8 cellular contexts compared by ENCODE assay signal in the genomic region with DNA sequence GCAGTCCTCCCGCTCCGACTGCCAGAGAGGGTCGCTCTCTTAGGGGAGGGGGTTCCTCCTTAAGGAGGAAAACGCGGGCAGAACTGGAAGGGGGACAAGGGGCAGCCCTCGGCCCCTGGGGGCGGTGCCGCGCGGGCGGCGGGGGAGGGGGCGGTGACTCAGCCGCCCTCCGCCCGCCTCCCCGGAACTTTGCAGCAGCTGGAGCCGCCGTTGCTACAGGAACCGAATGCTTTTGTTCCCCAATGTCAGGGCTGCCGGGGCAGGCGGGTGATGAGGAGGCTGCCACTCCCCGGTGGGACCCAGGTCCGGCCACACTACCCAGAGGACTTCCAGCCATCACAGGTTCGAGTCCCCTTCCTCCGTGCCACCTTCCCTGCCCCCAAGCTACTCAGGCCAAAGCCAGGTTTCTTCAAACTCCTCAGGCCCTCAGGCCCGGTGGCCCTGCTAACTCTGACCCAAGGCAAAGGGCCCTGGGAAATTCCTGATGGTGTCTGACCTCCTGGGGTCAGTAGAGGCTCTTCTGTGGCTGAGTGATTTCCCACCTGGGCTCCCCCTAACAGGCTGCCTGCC. TPM values are rescaled to one million over a fixed set of nuclear protein-coding genes. Genes with fewer than 3 reads are reported as not detected.
DNase-seq lines count a peak whose midpoint lies in the region; ATAC-seq and TF ChIP-seq lines count a peak whose summit lies in the region.

No MANE protein-coding gene starts in this region.

- no peak overlapping the region for H3K4me2 ChIP-seq in parathyroid adenoma (ENCODE audit: low read length)

- H3K36me3 ChIP-seq in SK-N-MC (ENCODE audit: insufficient read depth, low read length) = peaks cover 2% of the 10 kb centered on the region; the same call in 1 of the 2 replicates
- H3K36me3 ChIP-seq in parathyroid adenoma (ENCODE audit: control insufficient read depth, insufficient read depth, low read length) = no peaks in the 10 kb centered on the region
- H3K36me3 ChIP-seq in aorta (ENCODE audit: control insufficient read depth in 1 of 2, insufficient read depth in 2 of 2, low read length in 1 of 2) = no peaks in the 10 kb centered on the region

- H3K27me3 ChIP-seq in parathyroid adenoma (ENCODE audit: control insufficient read depth, insufficient read depth, low read length) (no peaks in the 10 kb centered on the region), aorta (ENCODE audit: control insufficient read depth in 1 of 2, insufficient read depth in 2 of 2, low read length in 1 of 2) (no peaks in the 10 kb centered on the region)

- ATAC-seq in Right ventricle myocardium superior (ENCODE audit: poor library complexity) = peak; percentile 58
- peak; percentile 69 for ATAC-seq in aorta (ENCODE audit: low FRiP score)
- ATAC-seq in HG03280 (IDR thresholded peaks at IDR 0.05; ENCODE audit: unreplicated experiment) = no peak

- peak overlapping the region; percentile 76 for H2AFZ ChIP-seq in parathyroid adenoma

- 0 to 2% methylated on average over 21 to 27 of the region's 27 CpGs for WGBS in aorta, 2 donors

- H3K4me3 ChIP-seq in SK-N-MC (peak overlapping the region; percentile 33), parathyroid adenoma (ENCODE audit: low read depth, low read length) (no peak overlapping the region), aorta (ENCODE audit: low read length in 2 of 2) (peak overlapping the region; percentile 51 to 65)

- DNase-seq in AML-193 (lab: John Stamatoyannopoulos, UW) (peak; percentile 27 to 38), HT1080 (ENCODE audit: low read depth) (peak; percentile 66), SK-N-MC (ENCODE audit: low read depth, low spot score) (no peak), Right ventricle myocardium superior (peak; percentile 73), aorta (peak; percentile 86 to 92)
- DNase-seq in activated naive CD4-positive, alpha-beta T cell treated with anti-CD3 and anti-CD28 coated beads, Interleukin-2, amount 50 U/mL, for 16 hours = peak; percentile 65

- no peak for TF ChIP-seq CTCF in parathyroid adenoma (IDR thresholded peaks at IDR 0.05)

- H3K9ac ChIP-seq in SK-N-MC (ENCODE audit: insufficient read length) (no peak overlapping the region), parathyroid adenoma (no peak overlapping the region)

- H3K4me1 ChIP-seq in parathyroid adenoma = peaks cover 2% of the 10 kb centered on the region
- H3K4me1 ChIP-seq in aorta (ENCODE audit: control insufficient read depth in 1 of 2, insufficient read depth in 2 of 2, low read length in 2 of 2) = no peaks in the 10 kb centered on the region

- H3K9me3 ChIP-seq in SK-N-MC (ENCODE audit: low read depth, low read length) (no peaks in the 10 kb centered on the region), parathyroid adenoma (ENCODE audit: control insufficient read depth, low read length) (no peaks in the 10 kb centered on the region), aorta (ENCODE audit: control insufficient read depth, low read length) (no peaks in the 10 kb centered on the region)

- H3K79me2 ChIP-seq in parathyroid adenoma = no peaks in the 10 kb centered on the region

- intact Hi-C loops in Right ventricle myocardium superior (cut with DNase I) = loop anchor here (10.0 kb wide), 1 partner anchor 46 kb away; no protein-coding TSS in a partner anchor
- intact Hi-C loops in aorta (cut with DNase I) = no loop called here

- H3K27ac ChIP-seq in SK-N-MC = no peak overlapping the region
- H3K27ac ChIP-seq in parathyroid adenoma = no peak overlapping the region
- H3K27ac ChIP-seq in aorta (ENCODE audit: low read depth in 1 of 2, low read length in 2 of 2) = no peak overlapping the region

RNA-seq across cellular contexts. Expression of a gene that starts 3.2 kb away (rescaled TPM):
- 10.8 and 14.1 TPM in 2 replicates for total RNA-seq in HT1080 (2014; rRNA removed; shearing (Covaris generic))
- 7.1 and 8.4 TPM in 2 replicates for polyA plus RNA-seq in HT1080 (2015; cell fraction: cytosol; rRNA removed)
- polyA plus RNA-seq in HT1080 (2015; cell fraction: nucleus; rRNA removed) = 13.1 and 16.5 TPM in 2 replicates
- total RNA-seq in Right ventricle myocardium superior (14.7 TPM), aorta (1 to 10 TPM; 1.8 to 4.6 TPM)
- polyA plus RNA-seq in aorta = 1 to 10 TPM; 1.8 to 2.4 TPM

RNA-seq across cellular contexts. Expression of a gene that starts 54.8 kb away (rescaled TPM):
- 16.4 and 25.2 TPM in 2 replicates for total RNA-seq in HT1080 (2014; rRNA removed; shearing (Covaris generic))
- polyA plus RNA-seq in HT1080 (2015; cell fraction: cytosol; rRNA removed) = 35.9 and 37.7 TPM in 2 replicates
- polyA plus RNA-seq in HT1080 (2015; cell fraction: nucleus; rRNA removed) = 149 and 184 TPM in 2 replicates
- total RNA-seq in Right ventricle myocardium superior = not detected
- 1 to 10 TPM; 4.0 to 9.0 TPM for total RNA-seq in aorta
- polyA plus RNA-seq in aorta = 10 to 100 TPM in 1 of 2 donors, 1 to 10 TPM in 1; 1.4 to 12.3 TPM

RNA-seq across cellular contexts. Expression of a gene that starts 57.2 kb away (rescaled TPM):
- total RNA-seq in HT1080 (2014; rRNA removed; shearing (Covaris generic)) = 5.3 and 7.3 TPM in 2 replicates
- 2.2 and 2.5 TPM in 2 replicates for polyA plus RNA-seq in HT1080 (2015; cell fraction: cytosol; rRNA removed)
- polyA plus RNA-seq in HT1080 (2015; cell fraction: nucleus; rRNA removed) = 26.5 and 27.6 TPM in 2 replicates
- total RNA-seq in Right ventricle myocardium superior (10.9 TPM), aorta (100 to 1,000 TPM in 1 of 2 donors, 10 to 100 TPM in 1; 71.4 to 188 TPM)
- polyA plus RNA-seq in aorta = 100 to 1,000 TPM in 1 of 2 donors, 10 to 100 TPM in 1; 39.8 to 358 TPM
